15 cellular contexts compared by ENCODE assay signal in the genomic region with DNA sequence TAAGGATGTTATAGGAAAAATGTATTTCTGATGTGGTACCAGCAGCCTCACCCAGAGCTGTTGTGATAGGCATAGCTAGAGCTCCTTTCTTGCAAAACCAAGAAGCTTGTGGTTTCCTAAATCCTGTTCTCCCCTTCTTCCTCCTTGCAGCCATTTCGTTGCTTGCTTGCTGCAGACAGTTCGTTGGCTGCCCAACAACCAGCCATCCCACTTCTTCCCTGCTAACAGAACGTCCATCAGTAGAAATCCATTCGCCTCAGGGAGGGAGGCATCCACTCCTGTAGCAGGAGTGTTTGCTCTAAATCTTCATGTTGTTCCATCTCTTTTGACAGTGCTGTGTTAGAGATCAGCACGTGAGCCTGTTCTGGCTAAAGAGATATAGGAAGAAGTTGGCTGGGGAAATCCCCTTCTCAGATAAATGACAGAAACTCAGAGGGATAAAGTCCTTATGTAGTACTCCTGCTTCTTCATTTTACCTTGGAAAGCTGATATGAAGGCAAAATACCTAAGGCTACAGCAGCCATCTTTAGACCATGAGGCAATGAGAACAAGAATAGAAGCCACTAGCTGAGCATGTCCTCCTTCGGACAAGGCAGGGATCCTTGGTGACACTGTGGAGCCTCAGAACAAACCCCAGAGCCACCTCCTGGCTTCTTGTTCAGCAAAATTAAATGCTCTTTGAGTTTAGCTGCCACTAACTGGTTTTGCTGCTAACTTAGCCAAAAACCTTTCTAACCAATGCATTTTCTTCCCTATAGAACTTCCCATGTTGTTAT.
DNase-seq lines count a peak whose midpoint lies in the region; ATAC-seq and TF ChIP-seq lines count a peak whose summit lies in the region.
"Had no signal": no experiment of that assay in that cellular context is flagged by ENCODE, and none has a peak within 500 bp of the region (broad histone marks: within the 10 kb centered on the region; RNA-seq: fewer than 3 reads in every experiment).

No MANE protein-coding gene starts in this region.

- H3K4me3 Mint-ChIP-seq in type B pancreatic cell = no peak overlapping the region
- H3K4me3 Mint-ChIP-seq: immature natural killer cell had no signal

- no peak for TF ChIP-seq CTCF in heart left ventricle (IDR thresholded peaks at IDR 0.05)
- no peak for TF ChIP-seq CTCF in lower lobe of right lung (IDR thresholded peaks at IDR 0.05)
- no peak for TF ChIP-seq CTCF in type B pancreatic cell (conservative IDR thresholded peaks at IDR 0.05)

- H3K27ac Mint-ChIP-seq in type B pancreatic cell = peak overlapping the region; percentile 22
- H3K27ac Mint-ChIP-seq: immature natural killer cell had no signal

- WGBS in heart left ventricle, 4 donors = 58 to 74% (median 62%) methylated on average over 6 of the region's 6 CpGs

- no peaks in the 10 kb centered on the region for H3K36me3 Mint-ChIP-seq in type B pancreatic cell
- H3K36me3 Mint-ChIP-seq: immature natural killer cell had no signal

- H3K27me3 ChIP-seq in heart left ventricle = no peaks in the 10 kb centered on the region
- no peaks in the 10 kb centered on the region for H3K27me3 ChIP-seq in lower lobe of right lung (ENCODE audit: low read depth)
- H3K27me3 ChIP-seq: ovary, testis had no signal

- H3K27ac ChIP-seq in heart left ventricle = peak overlapping the region in 1 of 12 donors; percentile 76
- peak overlapping the region; percentile 66 for H3K27ac ChIP-seq in lower lobe of right lung
- H3K27ac ChIP-seq: ovary, testis had no signal

- H3K27me3 Mint-ChIP-seq in type B pancreatic cell = no peaks in the 10 kb centered on the region

- peaks cover 12% of the 10 kb centered on the region for H3K4me1 Mint-ChIP-seq in type B pancreatic cell (ENCODE audit: unreplicated experiment)
- H3K4me1 Mint-ChIP-seq: immature natural killer cell had no signal

- peaks cover 10% of the 10 kb centered on the region for H3K9me3 Mint-ChIP-seq in type B pancreatic cell
- H3K9me3 Mint-ChIP-seq: immature natural killer cell had no signal

- H3K36me3 ChIP-seq in heart left ventricle = no peaks in the 10 kb centered on the region
- no peaks in the 10 kb centered on the region for H3K36me3 ChIP-seq in lower lobe of right lung
- H3K36me3 ChIP-seq: ovary had no signal

- no peak for TF ChIP-seq POLR2A in heart left ventricle (IDR thresholded peaks at IDR 0.05)

- intact Hi-C loops in heart left ventricle (cut with DNase I) = no loop called here
- intact Hi-C loops in cardiac septum (cut with DNase I) = no loop called here
- intact Hi-C loops in lower lobe of right lung (cut with DNase I) = no loop called here

- H3K9me3 ChIP-seq in heart left ventricle (no peaks in the 10 kb centered on the region), lower lobe of right lung (no peaks in the 10 kb centered on the region)
- H3K9me3 ChIP-seq: ovary, testis had no signal

- DNase-seq in heart left ventricle (no peak), cardiac septum (ENCODE audit: low spot score) (no peak), SKM-1 treated with dmso at 0.1 percent for 144 hours (lab: John Stamatoyannopoulos, UW; ENCODE audit: unreplicated experiment) (peak; percentile 62), lower lobe of right lung (no peak), type B pancreatic cell (ENCODE audit: extremely low spot score, unreplicated experiment) (no peak), NCI-H1930 (lab: John Stamatoyannopoulos, UW) (no peak), COLO668 (lab: John Stamatoyannopoulos, UW; ENCODE audit: unreplicated experiment) (no peak)
- DNase-seq: activated naive CD4-positive, alpha-beta T cell; immature natural killer cell; NCI-H2107; ovary; SHP77 treated with DMSO at 0.1 percent for 48 hours; stimulated activated CD4-positive, alpha-beta T cell treated with anti-CD3 and anti-CD28 coated beads, Interleukin-2, amount 100 ng/mL, for 48 hours; testis had no signal

- peak; percentile 14 to 53 (median 26) for ATAC-seq in heart left ventricle
- ATAC-seq in lower lobe of right lung = no peak
- ATAC-seq in GM18498 (IDR thresholded peaks at IDR 0.05; ENCODE audit: unreplicated experiment) = no peak

- peak overlapping the region in 1 of 12 donors; percentile 4 for H3K4me3 ChIP-seq in heart left ventricle
- no peak overlapping the region for H3K4me3 ChIP-seq in lower lobe of right lung
- H3K4me3 ChIP-seq: ovary, testis had no signal

- H3K4me1 ChIP-seq in heart left ventricle (peaks cover 0 to 38% (median 2%) of the 10 kb centered on the region in 12 donors), lower lobe of right lung (peaks cover 29% of the 10 kb centered on the region)
- H3K4me1 ChIP-seq: testis had no signal

Comparison
In these comparisons a context has a peak if more than half of its experiments do, and no peak if none do; other contexts are left out.
1. ATAC-seq: peak in heart left ventricle (4 of 4); none in lower lobe of right lung (0 of 2) and GM18498 (single experiment).